6 cellular contexts compared by ENCODE assay signal in the genomic region with DNA sequence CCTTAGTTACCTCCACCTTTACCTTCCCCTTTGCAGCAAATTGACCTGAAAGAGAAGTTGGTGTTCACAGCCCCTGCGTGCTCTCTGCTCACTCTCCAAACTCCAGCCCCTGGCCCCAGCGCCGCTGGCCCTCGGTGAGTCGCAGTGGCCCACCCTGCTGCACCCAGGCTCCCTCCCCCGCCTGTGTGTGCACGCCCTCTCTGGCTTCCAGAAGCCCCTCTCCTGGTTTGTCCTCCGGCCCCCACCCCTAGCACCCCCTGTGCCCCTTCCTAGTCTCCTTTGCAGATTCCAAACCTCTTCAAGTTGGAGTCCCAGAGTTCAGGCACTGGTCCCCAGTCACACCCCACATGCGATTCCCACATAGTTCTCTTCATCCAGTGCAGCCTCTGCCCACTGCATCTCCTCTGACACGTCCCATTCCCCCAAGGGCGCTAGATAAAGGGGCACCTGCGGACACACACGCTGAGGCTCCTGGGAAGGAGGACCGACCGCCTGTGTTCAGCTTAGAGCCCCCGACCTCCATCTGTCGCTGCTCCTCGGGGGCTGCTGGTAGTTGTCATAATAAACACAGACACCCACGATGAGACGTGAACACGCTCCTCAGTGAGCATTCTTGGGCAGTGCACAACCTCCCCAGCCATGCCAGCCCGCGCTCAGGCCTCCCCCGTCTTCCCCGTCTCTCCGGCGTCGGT. TPM values are rescaled to one million over a fixed set of nuclear protein-coding genes. Genes with fewer than 3 reads are reported as not detected.
DNase-seq lines count a peak whose midpoint lies in the region; ATAC-seq and TF ChIP-seq lines count a peak whose summit lies in the region.

No MANE protein-coding gene starts in this region.

- DNase-seq in activated naive CD4-positive, alpha-beta T cell treated with anti-CD3 and anti-CD28 coated beads, Interleukin-2, amount 10 ng/mL, durations not matched to agents 7 days and 5 days, result peak; percentile 50
- no peak for DNase-seq in activated naive CD4-positive, alpha-beta T cell treated with anti-CD3 and anti-CD28 coated beads, Interleukin-2, amount 50 U/mL, for 72 hours (ENCODE audit: low spot score in 2 of 2)
- DNase-seq in left ventricle myocardium superior (no peak), uterus (no peak), occipital lobe (lab: John Stamatoyannopoulos, UW) (no peak), GM13976 (ENCODE audit: low spot score) (no peak)

- peak overlapping the region in 1 of 2 donors; percentile 72 for H3K27ac ChIP-seq in uterus

- ATAC-seq in activated naive CD4-positive, alpha-beta T cell treated with anti-CD3 and anti-CD28 coated beads, Interleukin-2, amount 50 U/mL, for 72 hours, result no peak
- ATAC-seq in left ventricle myocardium superior, result peak; percentile 2

- peak overlapping the region; percentile 55 to 58 for H3K4me3 ChIP-seq in uterus

- peaks cover 5% of the 10 kb centered on the region for H3K36me3 Mint-ChIP-seq in activated naive CD4-positive, alpha-beta T cell treated with anti-CD3 and anti-CD28 coated beads, Interleukin-2, amount 10 ng/mL, durations not matched to agents 7 days and 5 days
- H3K36me3 Mint-ChIP-seq in activated naive CD4-positive, alpha-beta T cell treated with anti-CD3 and anti-CD28 coated beads, Interleukin-2, amount 50 U/mL, for 72 hours, result peaks cover 8% of the 10 kb centered on the region in 2 donors

- H3K4me3 Mint-ChIP-seq in activated naive CD4-positive, alpha-beta T cell treated with anti-CD3 and anti-CD28 coated beads, Interleukin-2, amount 10 ng/mL, durations not matched to agents 7 days and 5 days, result peak overlapping the region; percentile 89

- no peaks in the 10 kb centered on the region for H3K36me3 ChIP-seq in uterus

- CTCF ChIA-PET in activated naive CD4-positive, alpha-beta T cell treated with anti-CD3 and anti-CD28 coated beads, Interleukin-2, amount 10 ng/mL, durations not matched to agents 7 days and 5 days (lab: Charles Lee), result interaction anchor here (1.1 to 1.6 kb wide), 2 partner anchors 9 to 19 kb away, joined by 4 to 5 read pairs; no protein-coding TSS in a partner anchor

- no peaks in the 10 kb centered on the region for H3K9me3 ChIP-seq in uterus

- in situ Hi-C loops in GM13976 (cut with MboI; ENCODE audit: low sequenced_read_pairs, unreplicated experiment), result no loop called here

- H3K27me3 ChIP-seq in uterus, result no peaks in the 10 kb centered on the region

- H3K4me1 ChIP-seq in uterus, result peaks cover 13 to 21% of the 10 kb centered on the region in 2 donors

- H3K27me3 Mint-ChIP-seq in activated naive CD4-positive, alpha-beta T cell treated with anti-CD3 and anti-CD28 coated beads, Interleukin-2, amount 10 ng/mL, durations not matched to agents 7 days and 5 days, result peaks cover 22% of the 10 kb centered on the region

- no peaks in the 10 kb centered on the region for H3K9me3 Mint-ChIP-seq in activated naive CD4-positive, alpha-beta T cell treated with anti-CD3 and anti-CD28 coated beads, Interleukin-2, amount 10 ng/mL, durations not matched to agents 7 days and 5 days
- H3K9me3 Mint-ChIP-seq in activated naive CD4-positive, alpha-beta T cell treated with anti-CD3 and anti-CD28 coated beads, Interleukin-2, amount 50 U/mL, for 72 hours, result no peaks in the 10 kb centered on the region

- H3K27ac Mint-ChIP-seq in activated naive CD4-positive, alpha-beta T cell treated with anti-CD3 and anti-CD28 coated beads, Interleukin-2, amount 10 ng/mL, durations not matched to agents 7 days and 5 days, result peak overlapping the region; percentile 70
- peak overlapping the region in 1 of 2 donors; percentile 15 for H3K27ac Mint-ChIP-seq in activated naive CD4-positive, alpha-beta T cell treated with anti-CD3 and anti-CD28 coated beads, Interleukin-2, amount 50 U/mL, for 72 hours

- intact Hi-C loops in left ventricle myocardium superior (cut with micrococcal nuclease) (no loop called here), uterus (cut with DNase I; ENCODE audit: low total_unique reads) (no loop called here)

- TF ChIP-seq CTCF in uterus (IDR thresholded peaks at IDR 0.05) (no peak), GM13976 (IDR thresholded peaks at IDR 0.05; ENCODE audit: borderline replicate concordance, control extremely low read depth, extremely low read depth, insufficient read depth, missing control alignments) (no peak)

- H3K4me1 Mint-ChIP-seq in activated naive CD4-positive, alpha-beta T cell treated with anti-CD3 and anti-CD28 coated beads, Interleukin-2, amount 10 ng/mL, durations not matched to agents 7 days and 5 days, result peaks cover 49% of the 10 kb centered on the region

- TF ChIP-seq POLR2A in uterus (IDR thresholded peaks at IDR 0.05), result no peak

RNA-seq across cellular contexts. Expression of a gene that starts 1.5 kb away (rescaled TPM):
- total RNA-seq in activated naive CD4-positive, alpha-beta T cell treated with anti-CD3 and anti-CD28 coated beads, Interleukin-2, amount 50 U/mL, for 72 hours, result 10 to 100 TPM; 37.3 to 47.1 TPM
- total RNA-seq in left ventricle myocardium superior (18.5 TPM), uterus (10 to 100 TPM in 3 of 4 donors, 1 to 10 TPM in 1; 5.0 to 45.8 (median 24.1) TPM), occipital lobe (27.3 TPM)

RNA-seq across cellular contexts. Expression of a gene that starts 14.0 kb away (rescaled TPM):
- total RNA-seq in activated naive CD4-positive, alpha-beta T cell treated with anti-CD3 and anti-CD28 coated beads, Interleukin-2, amount 50 U/mL, for 72 hours, result 10 to 100 TPM; 13.3 to 17.5 TPM
- 4.6 TPM for total RNA-seq in left ventricle myocardium superior
- 10 to 100 TPM in 2 of 4 donors, 1 to 10 TPM in 1, under 1 TPM in 1; 0.59 to 13.1 (median 8.0) TPM for total RNA-seq in uterus
- total RNA-seq in occipital lobe, result 2.5 TPM

RNA-seq across cellular contexts. Expression of a gene that starts 14.2 kb away (rescaled TPM):
- 1 to 10 TPM; 5.1 to 5.8 TPM for total RNA-seq in activated naive CD4-positive, alpha-beta T cell treated with anti-CD3 and anti-CD28 coated beads, Interleukin-2, amount 50 U/mL, for 72 hours
- total RNA-seq in left ventricle myocardium superior (0.20 TPM), uterus (1 to 10 TPM in 1 of 4 donors, under 1 TPM in 2, not detected in 1; 0.14 to 2.2 (median 0.51) TPM), occipital lobe (0.16 TPM)

RNA-seq across cellular contexts. Expression of a gene that starts 37.5 kb away (rescaled TPM):
- total RNA-seq in activated naive CD4-positive, alpha-beta T cell treated with anti-CD3 and anti-CD28 coated beads, Interleukin-2, amount 50 U/mL, for 72 hours, result 1 to 10 TPM; 1.7 to 2.8 TPM
- 0.22 TPM for total RNA-seq in left ventricle myocardium superior
- total RNA-seq in uterus, result 1 to 10 TPM in 2 of 4 donors, not detected in 2; 1.7 to 1.9 TPM
- 1.1 TPM for total RNA-seq in occipital lobe

RNA-seq across cellular contexts. Expression of a gene that starts 39.4 kb away (rescaled TPM):
- 10 to 100 TPM; 29.9 to 38.6 TPM for total RNA-seq in activated naive CD4-positive, alpha-beta T cell treated with anti-CD3 and anti-CD28 coated beads, Interleukin-2, amount 50 U/mL, for 72 hours
- 67.1 TPM for total RNA-seq in left ventricle myocardium superior
- total RNA-seq in uterus, result 10 to 100 TPM in 3 of 4 donors, 1 to 10 TPM in 1; 5.4 to 37.6 (median 23.8) TPM
- 27.0 TPM for total RNA-seq in occipital lobe
